Comparison of ENCODE assay signal across 12 cellular contexts in genomic region chr15:88610756-88611231, GRCh38. TPM values are rescaled to one million over a fixed set of nuclear protein-coding genes. Genes with fewer than 3 reads are reported as not detected.
DNase-seq lines count a peak whose midpoint lies in the region; ATAC-seq, FAIRE-seq and TF ChIP-seq lines count a peak whose summit lies in the region.
"Had no signal": no experiment of that assay in that cellular context is flagged by ENCODE, and none has a peak within 500 bp of the region (broad histone marks: within the 10 kb centered on the region; RNA-seq: fewer than 3 reads in every experiment).

No MANE protein-coding gene starts in this region.

- no peak overlapping the region for H3K27ac Mint-ChIP-seq in stimulated activated naive CD8-positive, alpha-beta T cell treated with anti-CD3 and anti-CD28 coated beads, Interleukin-15, amount 100 ng/mL, for 72 hours

- no peaks in the 10 kb centered on the region for H3K9me3 Mint-ChIP-seq in stimulated activated naive CD8-positive, alpha-beta T cell treated with anti-CD3 and anti-CD28 coated beads, Interleukin-15, amount 100 ng/mL, for 72 hours

- no peak overlapping the region for H4K5ac ChIP-seq in H1 (ENCODE audit: insufficient read length, low read depth, low read length)

- intact Hi-C loops in testis (cut with DNase I; ENCODE audit: low total_unique reads), result loop anchor here (10.0 kb wide), 1 partner anchor 136 kb away; no protein-coding TSS in a partner anchor

- CTCF ChIA-PET in H1 (lab: Charles Lee; ENCODE audit: partially characterized antibody), result interaction anchor here (0.5 to 5.9 kb wide), 13 partner anchors 11 to 595 kb away, joined by 3 to 31 read pairs (median 4); partner anchors contain the start of gene MRPS11

- POLR2A ChIA-PET in H1 (lab: Charles Lee; ENCODE audit: partially characterized antibody), result interaction anchor here (1.8 to 4.0 kb wide), 3 partner anchors 10 to 143 kb away, joined by 5 to 21 read pairs (median 6); partner anchors contain the start of genes AEN, MRPL46 and MRPS11

- no peak for TF ChIP-seq POLR2A in H1 (IDR thresholded peaks at IDR 0.05; ENCODE audit: control extremely low read depth in 1 of 2, low read depth in 2 of 2, low read length in 2 of 2)
- TF ChIP-seq POLR2A in testis (IDR thresholded peaks at IDR 0.05), result no peak

- H3K27me3 Mint-ChIP-seq in stimulated activated naive CD8-positive, alpha-beta T cell treated with anti-CD3 and anti-CD28 coated beads, Interleukin-15, amount 100 ng/mL, for 72 hours, result peaks cover 75% of the 10 kb centered on the region

- H2BK15ac ChIP-seq in H1 (ENCODE audit: low read length), result no peak overlapping the region

- no peaks in the 10 kb centered on the region for H3K79me1 ChIP-seq in H1 (ENCODE audit: low read depth, low read length)

- TF ChIP-seq RAD21 in H1 (IDR thresholded peaks at IDR 0.05 in 1 of 2, conservative IDR thresholded peaks at IDR 0.05 in 1 of 2; ENCODE audit: low read depth in 2 of 2, low read length in 2 of 2), result peak; percentile 6 to 25; a peak in 1 of 4 replicates

- 0 out of 2 replicates have a peak overlapping the region, but pooled peaks have one; percentile 33 for H3K18ac ChIP-seq in H1 (ENCODE audit: extremely low read depth, low read length)

- peaks cover 6% of the 10 kb centered on the region; the same call in 1 of the 2 replicates for H3K23me2 ChIP-seq in H1 (ENCODE audit: low read depth, low read length)

- no peaks in the 10 kb centered on the region for H3K36me3 ChIP-seq in H1 (ENCODE audit: control insufficient read depth in 2 of 4, insufficient read depth in 4 of 4, low read length in 3 of 4)
- no peaks in the 10 kb centered on the region for H3K36me3 ChIP-seq in testis (ENCODE audit: low read depth, missing control alignments)
- H3K36me3 ChIP-seq: tibial nerve had no signal

- no peak overlapping the region for H2BK120ac ChIP-seq in H1 (replicated peaks; ENCODE audit: low read depth, low read length)

- H3K56ac ChIP-seq in H1 (replicated peaks; ENCODE audit: insufficient read length, low read depth, low read length), result no peak overlapping the region

- 13% methylated on average over 4 of the region's 4 CpGs; no CpG with 5 or more reads in 1 of the 2 experiments for WGBS in H1 (ENCODE audit: extremely low coverage in 1 of 2, insufficient coverage in 1 of 2, insufficient read length in 1 of 2, insufficient replicate concordance in 2 of 2, low coverage in 1 of 2, low lambda C conversion rate in 2 of 2, missing lambda C conversion rate in 1 of 2), 2 experiments
- WGBS in testis, 2 donors, result 58 to 69% methylated on average over 4 of the region's 4 CpGs

- H3K4me1 ChIP-seq in H1 (replicated peaks in 1 of 4; ENCODE audit: control insufficient read depth in 3 of 4, insufficient read depth in 4 of 4, low read length in 3 of 4) (peaks cover 27 to 42% (median 31%) of the 10 kb centered on the region in 4 experiments), testis (peaks cover 3% of the 10 kb centered on the region)

- H2BK5ac ChIP-seq in H1 (ENCODE audit: low read depth, low read length), result peak overlapping the region; percentile 67; the same call in 1 of the 2 replicates

- peak overlapping the region in 1 of 4 experiments; percentile 8; a peak in 2 of 7 replicates for H3K9ac ChIP-seq in H1 (replicated peaks in 1 of 4; ENCODE audit: extremely low read depth in 1 of 4, low read depth in 3 of 4, low read length in 3 of 4)

- H4K91ac ChIP-seq in H1 (replicated peaks; ENCODE audit: insufficient read length, low read length), result no peak overlapping the region

- peaks cover 0 to 1% of the 10 kb centered on the region in 2 experiments for H4K20me1 ChIP-seq in H1 (replicated peaks in 1 of 2; ENCODE audit: control insufficient read depth in 1 of 2, insufficient read depth in 2 of 2, low read length in 2 of 2)

- TF ChIP-seq EP300 in H1 (IDR thresholded peaks at IDR 0.05; ENCODE audit: borderline replicate concordance in 1 of 2, low read depth in 2 of 2, low read length in 2 of 2), result no peak

- ATAC-seq in stimulated activated naive CD8-positive, alpha-beta T cell treated with anti-CD3 and anti-CD28 coated beads, Interleukin-15, Interleukin-2, amounts not matched to agents 100 U/mL and 50 U/mL, for 24 hours, result peak; percentile 4
- no peak for ATAC-seq in stimulated activated naive CD8-positive, alpha-beta T cell treated with anti-CD3 and anti-CD28 coated beads, Interleukin-15, amount 100 ng/mL, for 72 hours
- ATAC-seq: HepG2 had no signal

- H3K14ac ChIP-seq in H1 (ENCODE audit: insufficient read length), result no peak overlapping the region

- TF ChIP-seq CTCF in H1 (IDR thresholded peaks at IDR 0.05; ENCODE audit: control extremely low read depth in 1 of 3, insufficient read depth in 1 of 3, low read depth in 1 of 3, low read length in 3 of 3), result peak; percentile 27 to 41 (median 28); a peak in 3 of 4 replicates
- no peak for TF ChIP-seq CTCF in testis (IDR thresholded peaks at IDR 0.05)

- H2AFZ ChIP-seq in H1 (ENCODE audit: low read length), result no peak overlapping the region

- peak overlapping the region; percentile 5 to 28; a peak in 2 of 4 replicates for H3K4me2 ChIP-seq in H1 (ENCODE audit: insufficient read depth in 1 of 2, low read depth in 2 of 2, low read length in 2 of 2)

- FAIRE-seq in H1 (lab: Jason Lieb, UNC), result no peak
- FAIRE-seq: HepG2, islet of Langerhans had no signal

- H2BK20ac ChIP-seq in H1 (ENCODE audit: low read length), result peak overlapping the region; percentile 57; the same call in 1 of the 2 replicates

- H3K4me1 Mint-ChIP-seq in stimulated activated naive CD8-positive, alpha-beta T cell treated with anti-CD3 and anti-CD28 coated beads, Interleukin-15, amount 100 ng/mL, for 72 hours, result peaks cover 13% of the 10 kb centered on the region

- no peaks in the 10 kb centered on the region for H3K79me2 ChIP-seq in H1 (ENCODE audit: control insufficient read depth in 1 of 2, insufficient read depth in 2 of 2, low read length in 2 of 2)

- H3K23ac ChIP-seq in H1 (ENCODE audit: insufficient read length), result no peak overlapping the region

- H3K27me3 ChIP-seq in H1 (replicated peaks in 1 of 4; ENCODE audit: control insufficient read depth in 3 of 4, extremely low read depth in 1 of 4, insufficient read depth in 3 of 4, low read length in 3 of 4), result peaks cover 8 to 33% (median 28%) of the 10 kb centered on the region in 4 experiments
- H3K27me3 ChIP-seq in testis, result no peaks in the 10 kb centered on the region

- no peak for DNase-seq in stimulated activated naive CD8-positive, alpha-beta T cell treated with anti-CD3 and anti-CD28 coated beads, Interleukin-15, Interleukin-2, amounts not matched to agents 100 U/mL and 50 U/mL, for 24 hours
- DNase-seq in stimulated activated naive CD8-positive, alpha-beta T cell treated with anti-CD3 and anti-CD28 coated beads, Interleukin-15, amount 100 ng/mL, for 72 hours, result no peak
- DNase-seq in NOMO-1 (lab: John Stamatoyannopoulos, UW; ENCODE audit: unreplicated experiment in 2 of 2) (peak; percentile 89 to 94), H1 (ENCODE audit: low read depth in 1 of 2, low spot score in 2 of 2) (no peak), testis (no peak), NCI-H524 treated with DMSO at 0.1 percent for 48 hours (lab: John Stamatoyannopoulos, UW) (no peak), NCI-H187 (lab: John Stamatoyannopoulos, UW) (no peak)
- no peak for DNase-seq in stimulated activated CD4-positive, alpha-beta T cell treated with anti-CD3 and anti-CD28 coated beads, Interleukin-4, amount 100 ng/mL, for 1 hour
- DNase-seq: NCI-H510A had no signal

- no peak overlapping the region for H3K4ac ChIP-seq in H1 (replicated peaks; ENCODE audit: insufficient read length, low read depth, low read length)

- H2BK12ac ChIP-seq in H1 (ENCODE audit: low read depth, low read length), result peak overlapping the region; percentile 69; the same call in 1 of the 2 replicates

- H3K4me3 ChIP-seq in H1 (ENCODE audit: extremely low read depth in 1 of 4, insufficient read depth in 2 of 4, low read depth in 3 of 4, low read length in 4 of 4), result no peak overlapping the region
- no peak overlapping the region for H3K4me3 ChIP-seq in testis
- H3K4me3 ChIP-seq: tibial nerve had no signal

- no peak overlapping the region for H2AK5ac ChIP-seq in H1 (ENCODE audit: low read depth, low read length)

- H3K9me3 ChIP-seq in H1 (ENCODE audit: insufficient read depth in 2 of 2, low read depth in 1 of 2, low read length in 1 of 2), result no peaks in the 10 kb centered on the region
- no peaks in the 10 kb centered on the region for H3K9me3 ChIP-seq in testis
- H3K9me3 ChIP-seq: tibial nerve had no signal

- no peak overlapping the region for H3K27ac ChIP-seq in H1 (ENCODE audit: low read depth, low read length)
- H3K27ac ChIP-seq in testis, result no peak overlapping the region
- H3K27ac ChIP-seq: tibial nerve had no signal

- H3K4me3 Mint-ChIP-seq in stimulated activated naive CD8-positive, alpha-beta T cell treated with anti-CD3 and anti-CD28 coated beads, Interleukin-15, amount 100 ng/mL, for 72 hours, result no peak overlapping the region

- H4K8ac ChIP-seq in H1 (ENCODE audit: extremely low read depth, insufficient read depth, low read length), result no peak overlapping the region

TF ChIP-seq in H1, 55 proteins besides CTCF, POLR2A, EP300 and RAD21 (continues in another document):
- TF ChIP-seq SRF (IDR thresholded peaks at IDR 0.05; ENCODE audit: low read depth, low read length) (no peak), SIN3A (conservative IDR thresholded peaks at IDR 0.05 in 1 of 2, IDR thresholded peaks at IDR 0.05 in 1 of 2; ENCODE audit: low read depth in 1 of 2, low read length in 2 of 2) (no peak)

RNA-seq across cellular contexts. Expression of gene AEN, which starts 10.3 kb away (rescaled TPM):
- 122 and 125 TPM in 2 replicates for total RNA-seq in H1 (2021; fragmentation: NEBNext Ultra II Directional; extraction: Animal tissue kit (Norgen Biotek cat#: 25700))
- polyA plus RNA-seq in H1 (2011; rRNA removed), result 112 and 167 TPM in 2 replicates
- 150 TPM for polyA plus RNA-seq in H1 (2011; cell fraction: cytosol; rRNA removed)
- polyA plus RNA-seq in H1 (2011; cell fraction: nucleus; rRNA removed), result 209 TPM
- 89.9 to 128 TPM (median 107 TPM) in 4 replicates for polyA plus RNA-seq in H1 (2012, experiment 1 of 2)
- polyA plus RNA-seq in H1 (2012, experiment 2 of 2), result 126 TPM
- 61.5 TPM for polyA plus RNA-seq in H1 (2013, experiment 1 of 2)
- 61.2 TPM for polyA plus RNA-seq in H1 (2013, experiment 2 of 2)
- 157 and 180 TPM in 2 replicates for polyA minus RNA-seq in H1 (2011; rRNA and poly(A)+ RNA removed)
- 130 TPM for polyA minus RNA-seq in H1 (2011; cell fraction: cytosol; rRNA and poly(A)+ RNA removed)
- polyA minus RNA-seq in H1 (2011; cell fraction: nucleus; rRNA and poly(A)+ RNA removed), result 229 TPM
- total RNA-seq in testis, result 10 to 100 TPM; 31.0 to 32.9 TPM
- polyA plus RNA-seq in testis (ENCODE audit: insufficient read depth, low read depth, low replicate concordance), result 22.5 TPM

RNA-seq across cellular contexts. Expression of gene ISG20, which starts 28.0 kb away (rescaled TPM):
- 2.9 and 4.0 TPM in 2 replicates for total RNA-seq in H1 (2021; fragmentation: NEBNext Ultra II Directional; extraction: Animal tissue kit (Norgen Biotek cat#: 25700))
- polyA plus RNA-seq in H1 (2011; rRNA removed), result 5.0 and 5.2 TPM in 2 replicates
- 5.5 TPM for polyA plus RNA-seq in H1 (2011; cell fraction: cytosol; rRNA removed)
- 6.6 TPM for polyA plus RNA-seq in H1 (2011; cell fraction: nucleus; rRNA removed)
- polyA plus RNA-seq in H1 (2012, experiment 1 of 2), result 2.5 to 5.7 TPM (median 4.1 TPM) in 4 replicates
- 3.0 TPM for polyA plus RNA-seq in H1 (2012, experiment 2 of 2)
- polyA plus RNA-seq in H1 (2013, experiment 1 of 2), result 3.1 TPM
- polyA plus RNA-seq in H1 (2013, experiment 2 of 2), result 2.1 TPM
- polyA minus RNA-seq in H1 (2011; rRNA and poly(A)+ RNA removed), result 1.8 and 2.0 TPM in 2 replicates
- 0.81 TPM for polyA minus RNA-seq in H1 (2011; cell fraction: cytosol; rRNA and poly(A)+ RNA removed)
- polyA minus RNA-seq in H1 (2011; cell fraction: nucleus; rRNA and poly(A)+ RNA removed), result 3.0 TPM
- total RNA-seq in testis, result 1 to 10 TPM; 6.8 to 8.7 TPM
- polyA plus RNA-seq in testis (ENCODE audit: insufficient read depth, low read depth, low replicate concordance), result 17.0 TPM

Comparison
In these comparisons a context has a peak if more than half of its experiments do, and no peak if none do; other contexts are left out.
1. DNase-seq: peak in NOMO-1 (2 of 2); none in stimulated activated naive CD8-positive, alpha-beta T cell treated with anti-CD3 and anti-CD28 coated beads, Interleukin-15, Interleukin-2, amounts not matched to agents 100 U/mL and 50 U/mL, for 24 hours (single experiment), stimulated activated naive CD8-positive, alpha-beta T cell treated with anti-CD3 and anti-CD28 coated beads, Interleukin-15, amount 100 ng/mL, for 72 hours (0 of 2), H1 (0 of 2), testis (single experiment), NCI-H524 treated with DMSO at 0.1 percent for 48 hours (single experiment), NCI-H187 (0 of 2) and stimulated activated CD4-positive, alpha-beta T cell treated with anti-CD3 and anti-CD28 coated beads, Interleukin-4, amount 100 ng/mL, for 1 hour (single experiment).
2. CTCF ChIP-seq: peak in H1 (3 of 3); none in testis (0 of 3).